Comparison of ENCODE assay signal across 10 cellular contexts in the genomic region with DNA sequence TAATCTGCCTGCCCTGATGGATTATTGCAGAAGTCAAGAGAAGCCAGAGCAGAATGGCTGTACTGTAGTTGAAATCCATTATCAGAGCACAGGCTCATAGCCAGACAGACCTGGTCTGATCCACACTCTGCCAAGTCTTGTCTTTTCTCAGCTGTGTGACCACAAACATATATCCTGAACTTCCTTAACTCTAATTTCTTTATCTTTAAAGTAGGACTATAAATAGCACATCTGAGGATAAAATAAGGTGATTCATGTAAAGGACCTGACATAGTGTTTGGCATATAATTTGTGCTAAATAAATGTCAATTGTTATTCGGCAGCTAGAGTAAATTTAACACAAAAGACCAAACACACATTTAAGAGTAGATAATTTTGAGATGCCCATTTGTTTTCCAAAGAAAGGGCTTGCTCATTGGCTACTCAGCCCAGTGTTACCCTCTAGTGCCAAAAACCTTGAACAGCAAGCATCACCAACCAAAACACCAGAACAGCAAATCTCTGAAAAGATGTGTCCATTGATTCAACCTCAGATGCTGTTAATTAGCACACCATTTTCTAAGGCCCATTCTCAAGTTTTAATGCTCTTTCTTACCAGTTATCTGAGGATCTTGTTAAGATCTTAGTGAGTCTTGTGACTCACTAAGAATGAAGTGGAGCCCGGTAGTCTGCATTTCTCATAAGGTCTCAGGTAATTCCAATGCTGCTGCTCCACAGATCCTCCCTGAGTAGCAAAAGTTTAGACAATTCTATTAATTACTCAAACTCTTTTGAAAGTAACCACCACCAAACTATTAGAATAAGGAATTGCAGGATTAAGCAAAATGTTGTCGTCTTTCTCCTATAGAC.
DNase-seq lines count a peak whose midpoint lies in the region; ATAC-seq lines count a peak whose summit lies in the region.
"Had no signal": no experiment of that assay in that cellular context is flagged by ENCODE, and none has a peak within 500 bp of the region (broad histone marks: within the 10 kb centered on the region; RNA-seq: fewer than 3 reads in every experiment).

No MANE protein-coding gene starts in this region.

- ATAC-seq in HG03342 (IDR thresholded peaks at IDR 0.05; ENCODE audit: unreplicated experiment) (no peak), HG02840 (IDR thresholded peaks at IDR 0.05; ENCODE audit: low FRiP score, unreplicated experiment) (no peak)
- ATAC-seq: activated CD8-positive, alpha-beta T cell treated with anti-CD3 and anti-CD28 coated beads for 36 hours had no signal

- DNase-seq in NCI-H345 treated with DMSO at 0.1 percent for 48 hours (lab: John Stamatoyannopoulos, UW; ENCODE audit: unreplicated experiment) = peak; percentile 2
- DNase-seq in NCI-H345 (lab: John Stamatoyannopoulos, UW) = no peak
- DNase-seq in NCI-H82 treated with DMSO at 0.1 percent for 48 hours (lab: John Stamatoyannopoulos, UW; ENCODE audit: unreplicated experiment) = peak; percentile 4
- DNase-seq in fibroblast of gingiva (ENCODE audit: low read depth) = peak; percentile 28
- DNase-seq in pulmonary artery endothelial cell (ENCODE audit: low read depth, low spot score) = peak; percentile 5
- DNase-seq in T-helper 1 cell = no peak
- DNase-seq: activated CD8-positive, alpha-beta T cell treated with anti-CD3 and anti-CD28 coated beads for 36 hours; tibial artery had no signal

Comparison
In these comparisons a context has a peak if more than half of its experiments do, and no peak if none do; other contexts are left out.
1. DNase-seq: peak in NCI-H345 treated with DMSO at 0.1 percent for 48 hours (single experiment), NCI-H82 treated with DMSO at 0.1 percent for 48 hours (single experiment), fibroblast of gingiva (single experiment) and pulmonary artery endothelial cell (single experiment); none in NCI-H345 (single experiment) and T-helper 1 cell (0 of 5).